Comparison of ENCODE assay signal across 1 cellular context in genomic region chr4:126268106-126268505, GRCh38.
TF ChIP-seq lines count a peak whose summit lies in the region.

No MANE protein-coding gene starts in this region.

TF ChIP-seq in IMR-90, 13 proteins besides CTCF, POLR2A, EP300 and RAD21 (continued from another document):
- no peak for TF ChIP-seq USF2 (IDR thresholded peaks at IDR 0.05; ENCODE audit: low read depth, low read length)
- TF ChIP-seq CHD1 (IDR thresholded peaks at IDR 0.05; ENCODE audit: low read depth, low read length), result no peak
- TF ChIP-seq CEBPB (IDR thresholded peaks at IDR 0.05; ENCODE audit: low read depth, low read length), result peak; percentile 95
- no peak for TF ChIP-seq RFX5 (IDR thresholded peaks at IDR 0.05; ENCODE audit: low read depth, low read length)
- TF ChIP-seq NFE2L2 (IDR thresholded peaks at IDR 0.05; ENCODE audit: low read depth, low read length), result peak; percentile 56
- no peak for TF ChIP-seq RCOR1 (IDR thresholded peaks at IDR 0.05; ENCODE audit: insufficient replicate concordance, low read length)
- no peak for TF ChIP-seq MAZ (IDR thresholded peaks at IDR 0.05; ENCODE audit: borderline replicate concordance, low read depth, low read length)
- TF ChIP-seq MXI1 (IDR thresholded peaks at IDR 0.05; ENCODE audit: borderline replicate concordance, low read depth, low read length), result no peak
- TF ChIP-seq ELK1 (IDR thresholded peaks at IDR 0.05; ENCODE audit: borderline replicate concordance, low read depth, low read length), result no peak
- no peak for TF ChIP-seq MAFK (IDR thresholded peaks at IDR 0.05; ENCODE audit: low read depth, low read length)
- no peak for TF ChIP-seq BHLHE40 (IDR thresholded peaks at IDR 0.05; ENCODE audit: low read depth, low read length)
